Comparison of ENCODE assay signal across 19 cellular contexts in the genomic region with DNA sequence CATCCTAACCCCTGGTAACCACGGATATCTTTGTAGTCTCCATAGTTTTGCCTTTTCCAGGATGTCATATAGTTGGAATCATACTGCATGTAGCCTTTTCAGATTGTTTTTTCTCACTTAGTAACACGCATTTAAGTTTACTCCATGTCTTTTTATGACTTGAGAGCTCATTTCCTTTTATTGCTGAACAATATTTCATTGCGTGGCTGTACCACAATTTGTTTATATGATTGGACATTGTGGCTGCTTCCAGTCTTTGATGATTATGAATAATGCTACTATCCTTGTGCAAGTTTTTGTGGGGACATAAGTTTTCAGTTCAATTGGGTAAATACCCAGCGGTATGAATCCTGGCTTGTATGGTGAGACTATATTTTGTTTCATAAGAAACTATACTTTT.
"Had no signal": no experiment of that assay in that cellular context is flagged by ENCODE, and none has a peak within 500 bp of the region (broad histone marks: within the 10 kb centered on the region; RNA-seq: fewer than 3 reads in every experiment).

No MANE protein-coding gene starts in this region.

- H3K9me3 Mint-ChIP-seq: activated B cell treated with CpG ODN at 0.5 μM for 24 hours; activated naive CD4-positive, alpha-beta T cell treated with anti-CD3 and anti-CD28 coated beads for 36 hours; neural crest cell; stimulated activated naive B cell treated with anti-CD40 and anti-IgM and Interleukin-4, amounts not matched to agents 10 μg/mL and 1 μg/mL and 100 μg/mL, for 72 hours had no signal

- H3K4me1 ChIP-seq: gastrocnemius medialis, uterus had no signal

- H3K27ac Mint-ChIP-seq: activated B cell treated with CpG ODN at 0.5 μM for 24 hours; activated CD4-positive, alpha-beta T cell treated with anti-CD3 and anti-CD28 coated beads for 36 hours; activated naive CD4-positive, alpha-beta T cell treated with anti-CD3 and anti-CD28 coated beads for 36 hours; stimulated activated naive B cell treated with anti-CD40 and anti-IgM and Interleukin-4, amounts not matched to agents 10 μg/mL and 1 μg/mL and 100 μg/mL, for 72 hours had no signal

- H3K4me3 Mint-ChIP-seq: activated B cell treated with CpG ODN at 0.5 μM for 24 hours; activated CD4-positive, alpha-beta T cell treated with anti-CD3 and anti-CD28 coated beads for 36 hours; activated naive CD4-positive, alpha-beta T cell treated with anti-CD3 and anti-CD28 coated beads for 36 hours; neural crest cell; stimulated activated naive B cell treated with anti-CD40 and anti-IgM and Interleukin-4, amounts not matched to agents 10 μg/mL and 1 μg/mL and 100 μg/mL, for 72 hours had no signal

- ATAC-seq: activated CD4-positive, alpha-beta T cell treated with anti-CD3 and anti-CD28 coated beads for 36 hours; esophagus mucosa; gastrocnemius medialis; stimulated activated naive B cell treated with anti-CD40 and anti-IgM and Interleukin-4, amounts not matched to agents 10 μg/mL and 1 μg/mL and 100 μg/mL, for 72 hours had no signal

- H3K4me1 Mint-ChIP-seq: activated B cell treated with CpG ODN at 0.5 μM for 24 hours; stimulated activated naive B cell treated with anti-CD40 and anti-IgM and Interleukin-4, amounts not matched to agents 10 μg/mL and 1 μg/mL and 100 μg/mL, for 72 hours had no signal

- H3K27me3 ChIP-seq: gastrocnemius medialis, uterus had no signal

- DNase-seq: activated B cell treated with CpG ODN at 0.5 μM for 24 hours; activated CD4-positive, alpha-beta T cell treated with anti-CD3 and anti-CD28 coated beads for 36 hours; activated CD4-positive, alpha-beta T cell treated with anti-CD3 and anti-CD28 coated beads, Interleukin-2, amount 50 U/mL, for 4 hours; activated naive CD4-positive, alpha-beta T cell treated with anti-CD3 and anti-CD28 coated beads for 36 hours; activated T-cell treated with anti-CD3 and anti-CD28 coated beads, Interleukin-2, amount 50 U/mL, for 48 hours; dermis blood vessel endothelial cell; effector memory CD4-positive, alpha-beta T cell; gastrocnemius medialis; hippocampal formation; occipital lobe; posterior cingulate gyrus; stimulated activated CD4-positive, alpha-beta T cell treated with anti-CD3 and anti-CD28 coated beads, Interleukin-2, amount 100 ng/mL, for 48 hours; stimulated activated CD8-positive, alpha-beta memory T cell treated with anti-CD3 and anti-CD28 coated beads, Interleukin-4, amount 100 ng/mL, for 48 hours; stimulated activated naive B cell treated with anti-CD40 and anti-IgM and Interleukin-4, amounts not matched to agents 10 μg/mL and 1 μg/mL and 100 μg/mL, for 72 hours; T-helper 9 cell; trophoblast cell; uterus had no signal

- H3K9me3 ChIP-seq: gastrocnemius medialis, uterus had no signal

- H3K27me3 Mint-ChIP-seq: activated B cell treated with CpG ODN at 0.5 μM for 24 hours; activated CD4-positive, alpha-beta T cell treated with anti-CD3 and anti-CD28 coated beads for 36 hours; stimulated activated naive B cell treated with anti-CD40 and anti-IgM and Interleukin-4, amounts not matched to agents 10 μg/mL and 1 μg/mL and 100 μg/mL, for 72 hours had no signal

- H3K36me3 Mint-ChIP-seq: stimulated activated naive B cell treated with anti-CD40 and anti-IgM and Interleukin-4, amounts not matched to agents 10 μg/mL and 1 μg/mL and 100 μg/mL, for 72 hours had no signal

- H3K4me3 ChIP-seq: gastrocnemius medialis, uterus had no signal

- H3K27ac ChIP-seq: gastrocnemius medialis, uterus had no signal

- H3K36me3 ChIP-seq: gastrocnemius medialis, uterus had no signal
